ENCODE assay signal across 26 cellular contexts in the genomic region with DNA sequence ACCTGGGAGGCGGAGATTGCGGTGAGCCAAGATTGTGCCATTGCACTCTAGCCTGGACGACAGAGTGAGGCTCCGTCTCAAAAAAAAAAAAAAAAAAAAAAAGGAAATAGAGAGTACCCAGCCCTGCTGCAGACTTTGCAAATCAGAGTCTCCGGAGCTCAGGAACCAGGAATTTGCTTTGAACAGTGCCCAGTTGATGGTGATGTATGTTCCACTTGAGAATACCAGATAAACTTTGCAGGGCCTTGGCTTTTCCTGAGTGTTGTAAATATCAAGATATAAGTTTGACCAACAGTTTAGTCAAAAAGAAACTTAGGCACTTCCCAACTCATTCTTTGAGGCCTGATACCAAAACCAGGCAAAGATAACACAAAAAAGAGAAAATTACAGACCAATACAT.
"Had no signal": no experiment of that assay in that cellular context is flagged by ENCODE, and none has a peak within 500 bp of the region (broad histone marks: within the 10 kb centered on the region; RNA-seq: fewer than 3 reads in every experiment).

No MANE protein-coding gene starts in this region.

- H3K4me3 Mint-ChIP-seq: endodermal cell; mesothelial cell of epicardium; naive B cell; natural killer cell treated with Interleukin-12 subunit alpha and Interleukin-12 subunit beta and Interleukin-15 and Interleukin-18, amount 100 ng/mL, for 72 hours; neural crest cell; stimulated activated effector memory CD8-positive, alpha-beta T cell treated with anti-CD3 and anti-CD28 coated beads, Interleukin-12 subunit alpha, Interleukin-12 subunit beta, amount 100 ng/mL, for 72 hours; type B pancreatic cell had no signal

- H3K27ac Mint-ChIP-seq: endodermal cell; mesothelial cell of epicardium; naive B cell; natural killer cell treated with Interleukin-12 subunit alpha and Interleukin-12 subunit beta and Interleukin-15 and Interleukin-18, amount 100 ng/mL, for 72 hours; stimulated activated effector memory CD8-positive, alpha-beta T cell treated with anti-CD3 and anti-CD28 coated beads, Interleukin-12 subunit alpha, Interleukin-12 subunit beta, amount 100 ng/mL, for 72 hours; type B pancreatic cell had no signal

- H3K27me3 Mint-ChIP-seq: naive B cell had no signal

- H3K27me3 ChIP-seq: esophagus muscularis mucosa, pancreas, right lobe of liver, testis, tibial artery had no signal

- DNase-seq: effector CD8-positive, alpha-beta T cell; endodermal cell; foreskin melanocyte; hypothalamus; kidney; mesenchymal stem cell; mucosa of descending colon; naive B cell; pancreas; retina; stimulated activated CD4-positive, alpha-beta T cell treated with anti-CD3 and anti-CD28 coated beads, Interleukin-2, amount 100 ng/mL, for 24 hours; stimulated activated CD4-positive, alpha-beta T cell treated with anti-CD3 and anti-CD28 coated beads, Interleukin-4, amount 100 ng/mL, for 24 hours; stimulated activated naive CD4-positive, alpha-beta T cell treated with Interleukin-2 at 50 U/mL for 16 hours; substantia nigra; testis; tibial artery had no signal

- H3K9me3 ChIP-seq: esophagus muscularis mucosa, mucosa of descending colon, neutrophil, pancreas, right lobe of liver, testis, tibial artery had no signal

- H3K4me1 Mint-ChIP-seq: neural crest cell had no signal

- H3K9me3 Mint-ChIP-seq: natural killer cell treated with Interleukin-12 subunit alpha and Interleukin-12 subunit beta and Interleukin-15 and Interleukin-18, amount 100 ng/mL, for 72 hours; stimulated activated effector memory CD8-positive, alpha-beta T cell treated with anti-CD3 and anti-CD28 coated beads, Interleukin-12 subunit alpha, Interleukin-12 subunit beta, amount 100 ng/mL, for 72 hours had no signal

- H3K36me3 Mint-ChIP-seq: mesothelial cell of epicardium; natural killer cell treated with Interleukin-12 subunit alpha and Interleukin-12 subunit beta and Interleukin-15 and Interleukin-18, amount 100 ng/mL, for 72 hours; stimulated activated effector memory CD8-positive, alpha-beta T cell treated with anti-CD3 and anti-CD28 coated beads, Interleukin-12 subunit alpha, Interleukin-12 subunit beta, amount 100 ng/mL, for 72 hours; type B pancreatic cell had no signal

- H3K27ac ChIP-seq: epithelial cell of prostate, neutrophil, pancreas, right lobe of liver, testis, tibial artery had no signal

- H3K36me3 ChIP-seq: esophagus muscularis mucosa, neutrophil, pancreas, right lobe of liver, tibial artery had no signal

- H3K4me3 ChIP-seq: esophagus muscularis mucosa, mucosa of descending colon, pancreas, right lobe of liver, testis, tibial artery had no signal

- H3K4me1 ChIP-seq: pancreas, right lobe of liver had no signal

- ATAC-seq: left lobe of liver; mucosa of descending colon; natural killer cell treated with Interleukin-12 subunit alpha and Interleukin-12 subunit beta and Interleukin-15 and Interleukin-18, amount 100 ng/mL, for 72 hours; right lobe of liver; stimulated activated effector memory CD8-positive, alpha-beta T cell treated with anti-CD3 and anti-CD28 coated beads, Interleukin-12 subunit alpha, Interleukin-12 subunit beta, amount 100 ng/mL, for 72 hours had no signal
